11 cellular contexts compared by ENCODE assay signal in the genomic region with DNA sequence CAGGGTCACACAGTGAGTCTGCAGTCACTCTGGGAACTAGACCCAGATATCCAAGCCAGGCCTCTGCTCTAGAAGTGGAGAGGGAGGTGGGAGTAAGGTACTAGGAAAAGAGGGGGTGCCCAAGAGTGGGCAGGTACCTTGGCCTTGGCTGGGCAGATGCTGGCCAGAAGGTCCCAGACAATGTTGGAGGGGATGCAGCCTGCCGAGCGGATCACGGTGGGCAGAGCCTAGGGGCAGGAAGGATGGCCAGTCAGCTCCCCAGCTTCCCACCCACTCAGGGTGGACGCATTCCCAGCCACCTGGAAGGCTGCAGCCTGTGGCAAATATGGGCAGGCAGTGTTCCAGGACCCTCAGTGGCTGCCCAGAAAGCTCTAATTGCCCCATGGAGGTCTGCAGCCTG.
"Had no signal": no experiment of that assay in that cellular context is flagged by ENCODE, and none has a peak within 500 bp of the region (broad histone marks: within the 10 kb centered on the region; RNA-seq: fewer than 3 reads in every experiment).

No MANE protein-coding gene starts in this region.

- H3K4me1 ChIP-seq: testis had no signal

- H3K9me3 ChIP-seq: SJSA1, testis had no signal

- H3K27ac Mint-ChIP-seq: activated CD4-positive, alpha-beta memory T cell treated with anti-CD3 and anti-CD28 coated beads, Interleukin-2, amount 10 ng/mL, durations not matched to agents 7 days and 5 days; activated CD4-positive, alpha-beta T cell treated with anti-CD3 and anti-CD28 coated beads for 36 hours; nephron progenitor cell; stimulated activated naive CD8-positive, alpha-beta T cell treated with anti-CD3 and anti-CD28 coated beads, Interleukin-15, Interleukin-2, amounts not matched to agents 100 ng/mL and 50 ng/mL, for 24 hours had no signal

- H3K4me3 Mint-ChIP-seq: activated CD4-positive, alpha-beta memory T cell treated with anti-CD3 and anti-CD28 coated beads, Interleukin-2, amount 10 ng/mL, durations not matched to agents 7 days and 5 days; activated CD4-positive, alpha-beta T cell treated with anti-CD3 and anti-CD28 coated beads for 36 hours; nephron progenitor cell; stimulated activated naive CD8-positive, alpha-beta T cell treated with anti-CD3 and anti-CD28 coated beads, Interleukin-15, Interleukin-2, amounts not matched to agents 100 ng/mL and 50 ng/mL, for 24 hours had no signal

- DNase-seq: activated CD4-positive, alpha-beta memory T cell treated with anti-CD3 and anti-CD28 coated beads, Interleukin-2, amount 10 ng/mL, durations not matched to agents 7 days and 5 days; cortex of kidney; nephron progenitor cell; stimulated activated CD4-positive, alpha-beta T cell treated with anti-CD3 and anti-CD28 coated beads, Interleukin-15, amount 100 ng/mL, for 24 hours; stimulated activated CD4-positive, alpha-beta T cell treated with anti-CD3 and anti-CD28 coated beads, Interleukin-4, amount 100 ng/mL, for 24 hours; T-helper 9 cell; testis had no signal

- H3K9me3 Mint-ChIP-seq: activated CD4-positive, alpha-beta memory T cell treated with anti-CD3 and anti-CD28 coated beads, Interleukin-2, amount 10 ng/mL, durations not matched to agents 7 days and 5 days; nephron progenitor cell; stimulated activated naive CD8-positive, alpha-beta T cell treated with anti-CD3 and anti-CD28 coated beads, Interleukin-15, Interleukin-2, amounts not matched to agents 100 ng/mL and 50 ng/mL, for 24 hours had no signal

- ATAC-seq: activated CD4-positive, alpha-beta T cell treated with anti-CD3 and anti-CD28 coated beads for 36 hours had no signal

- H3K4me3 ChIP-seq: cardiac muscle cell, SJSA1, testis had no signal

- H3K27ac ChIP-seq: cardiac muscle cell, SJSA1, testis had no signal

- H3K27me3 ChIP-seq: cardiac muscle cell, SJSA1, testis had no signal

- H3K36me3 ChIP-seq: cardiac muscle cell had no signal

- H3K27me3 Mint-ChIP-seq: activated CD4-positive, alpha-beta T cell treated with anti-CD3 and anti-CD28 coated beads for 36 hours; stimulated activated naive CD8-positive, alpha-beta T cell treated with anti-CD3 and anti-CD28 coated beads, Interleukin-15, Interleukin-2, amounts not matched to agents 100 ng/mL and 50 ng/mL, for 24 hours had no signal
